8 cellular contexts compared by ENCODE assay signal in the genomic region with DNA sequence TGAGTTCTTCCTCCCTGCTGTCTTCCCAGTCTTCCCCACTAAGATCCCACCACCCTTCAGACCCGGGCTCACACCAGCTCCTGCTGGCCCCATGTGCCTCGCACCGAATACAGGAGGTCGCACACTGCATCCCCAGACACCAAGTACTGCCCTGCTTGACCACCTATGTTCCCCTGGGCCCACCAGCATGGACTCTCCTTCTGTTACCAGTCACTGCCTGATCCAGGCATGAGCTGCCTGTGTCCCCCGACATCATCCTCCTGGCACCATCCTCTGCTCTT.
A peak's percentile ranks its signal among the peaks of the same experiment; 100 is the strongest.
DNase-seq lines count a peak whose midpoint lies in the region; ATAC-seq lines count a peak whose summit lies in the region.

No MANE protein-coding gene starts in this region.

- H3K4me3 ChIP-seq in BLaER1 treated with 17β-estradiol and CSF1 and Interleukin-3, amounts not matched to agents 10 nM and 100 nM, result 0 out of 20 replicates have a peak overlapping the region, but pooled peaks of 2 of the 10 experiments have one; percentile 3 to 14

- ATAC-seq in GM21526 (IDR thresholded peaks at IDR 0.05; ENCODE audit: low FRiP score, unreplicated experiment) (peak; percentile 20), GM19463 (IDR thresholded peaks at IDR 0.05; ENCODE audit: unreplicated experiment) (no peak)

- peak; percentile 60 for DNase-seq in kidney glomerular epithelial cell (lab: John Stamatoyannopoulos, UW)
- DNase-seq in midbrain (lab: John Stamatoyannopoulos, UW), result no peak
- DNase-seq in central memory CD4-positive, alpha-beta T cell, result no peak
- DNase-seq in cortex of kidney (lab: John Stamatoyannopoulos, UW), result no peak

- H3K4me2 ChIP-seq in BLaER1 treated with 17β-estradiol and CSF1 and Interleukin-3, amounts not matched to agents 10 nM and 100 nM, result peak overlapping the region; percentile 31 to 87 (median 66); a peak in 21 of 22 replicates

- H3K36me3 ChIP-seq in BLaER1 treated with 17β-estradiol and CSF1 and Interleukin-3, amounts not matched to agents 10 nM and 100 nM, result peaks cover 0 to 16% (median 0%) of the 10 kb centered on the region in 11 experiments; a peak in 3 of 22 replicates
- no peaks in the 10 kb centered on the region for H3K36me3 ChIP-seq in KOPT-K1 (ENCODE audit: insufficient read depth, low read length)

- H3K27me3 ChIP-seq in BLaER1 treated with 17β-estradiol and CSF1 and Interleukin-3, amounts not matched to agents 10 nM and 100 nM, result no peaks in the 10 kb centered on the region

- H3K4me1 ChIP-seq in BLaER1 treated with 17β-estradiol and CSF1 and Interleukin-3, amounts not matched to agents 10 nM and 100 nM, result peaks cover 12 to 53% (median 19%) of the 10 kb centered on the region in 10 experiments

- H3K9ac ChIP-seq in BLaER1 treated with 17β-estradiol and CSF1 and Interleukin-3, amounts not matched to agents 10 nM and 100 nM, result peak overlapping the region in 6 of 11 experiments; percentile 8 to 63 (median 36); a peak in 8 of 22 replicates

- H3K27ac ChIP-seq in BLaER1 treated with 17β-estradiol and CSF1 and Interleukin-3, amounts not matched to agents 10 nM and 100 nM, result peak overlapping the region in 9 of 11 experiments; percentile 2 to 82 (median 35); a peak in 14 of 22 replicates
- H3K27ac ChIP-seq in KOPT-K1 (ENCODE audit: low read depth, low read length, poor library complexity, severe bottlenecking), result peak overlapping the region; percentile 26

- H3K9me3 ChIP-seq in BLaER1 treated with 17β-estradiol and CSF1 and Interleukin-3, amounts not matched to agents 10 nM and 100 nM (replicated peaks in 1 of 11), result no peaks in the 10 kb centered on the region
- H3K9me3 ChIP-seq in KOPT-K1 (ENCODE audit: insufficient read depth, low read length, poor library complexity, severe bottlenecking), result no peaks in the 10 kb centered on the region

- no peaks in the 10 kb centered on the region for H4K20me1 ChIP-seq in BLaER1 treated with 17β-estradiol and CSF1 and Interleukin-3, amounts not matched to agents 10 nM and 100 nM
